In the genomic region with DNA sequence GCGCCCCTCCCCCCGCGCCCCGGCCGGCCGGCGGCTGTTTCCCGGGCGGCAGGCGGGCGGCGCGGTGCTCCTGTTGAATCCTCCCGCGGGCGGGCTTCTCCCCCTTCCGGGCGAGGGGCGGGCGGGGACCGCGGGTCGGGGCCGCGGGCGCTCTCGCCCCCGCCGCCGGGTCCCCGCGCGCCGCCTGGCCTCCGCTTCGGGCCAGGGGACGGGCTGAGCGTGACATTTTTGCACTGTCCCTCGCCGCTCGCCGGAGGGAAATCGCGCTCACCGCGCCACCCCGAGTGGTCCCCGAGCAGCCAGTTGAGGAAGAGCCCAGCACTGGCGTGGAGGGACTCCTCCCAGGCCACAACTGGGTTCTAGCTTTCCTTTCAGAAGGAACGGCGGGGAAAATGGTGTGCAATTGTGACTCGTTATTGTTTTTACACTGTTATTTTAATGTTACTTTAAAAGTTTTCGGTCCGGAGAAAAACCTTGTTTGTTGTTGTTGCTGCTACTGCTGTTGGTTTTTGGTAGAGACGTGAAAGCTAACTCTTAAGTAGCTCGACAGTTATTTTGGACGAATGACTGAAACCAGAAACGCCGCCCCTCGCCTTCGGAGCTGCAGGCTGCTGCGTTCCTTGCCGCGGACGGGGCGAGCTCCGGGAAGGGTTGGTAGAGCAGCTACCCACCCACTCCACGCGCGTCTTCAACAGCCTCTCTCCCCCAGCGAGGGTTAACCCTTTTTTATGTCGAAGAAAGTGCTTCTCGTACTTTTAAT, we compare ENCODE assay signal across 8 cellular contexts. TPM values are rescaled to one million over a fixed set of nuclear protein-coding genes. Genes with fewer than 3 reads are reported as not detected.
A peak's percentile ranks its signal among the peaks of the same experiment; 100 is the strongest.
DNase-seq lines count a peak whose midpoint lies in the region; ATAC-seq and TF ChIP-seq lines count a peak whose summit lies in the region.

No MANE protein-coding gene starts in this region.

- H3K4me1 ChIP-seq in KMS-11 (ENCODE audit: low read depth, poor library complexity, severe bottlenecking), result peaks cover 21% of the 10 kb centered on the region
- H3K4me1 ChIP-seq in hepatocyte (ENCODE audit: insufficient read depth), result peaks cover 11% of the 10 kb centered on the region

- under 1% methylated on average over 35 of the region's 73 CpGs for WGBS in hepatocyte (ENCODE audit: low lambda C conversion rate, missing lambda C conversion rate)

- H3K4me3 ChIP-seq in KMS-11 (IDR thresholded peaks at IDR 0.05; ENCODE audit: insufficient read depth, low read depth, low read length), result no peak overlapping the region
- H3K4me3 ChIP-seq in hepatocyte, result peak overlapping the region; percentile 59

- DNase-seq in ELR (ENCODE audit: low read depth) (peak; percentile 69), T-helper 22 cell (ENCODE audit: low read depth) (peak; percentile 33), anterior cingulate cortex (lab: John Stamatoyannopoulos, UW) (peak in 56 of 58 donors; percentile 2 to 79 (median 51)), hepatocyte (ENCODE audit: low spot score) (peak; percentile 90), retina (peak; percentile 82), cerebellar nuclear complex (lab: John Stamatoyannopoulos, UW) (no peak)

- H3K79me2 ChIP-seq in KMS-11 (ENCODE audit: insufficient read depth, low read depth) (peaks cover 50% of the 10 kb centered on the region), hepatocyte (peaks cover 47% of the 10 kb centered on the region)

- no peaks in the 10 kb centered on the region for H3K9me2 ChIP-seq in hepatocyte (replicated peaks; ENCODE audit: insufficient read depth)

- H3K27me3 ChIP-seq in KMS-11 (ENCODE audit: insufficient read depth, low read depth), result no peaks in the 10 kb centered on the region
- H3K27me3 ChIP-seq in hepatocyte, result no peaks in the 10 kb centered on the region

- peak; percentile 37 for ATAC-seq in GM21576 (IDR thresholded peaks at IDR 0.05; ENCODE audit: unreplicated experiment)

- H2AFZ ChIP-seq in KMS-11 (ENCODE audit: low read depth), result no peak overlapping the region; the same call in 1 of the 2 replicates
- peak overlapping the region; percentile 64 for H2AFZ ChIP-seq in hepatocyte

- peak overlapping the region; percentile 79 for H3K27ac ChIP-seq in KMS-11
- H3K27ac ChIP-seq in hepatocyte, result peak overlapping the region; percentile 96

- H4K20me1 ChIP-seq in KMS-11 (ENCODE audit: insufficient read depth) (peaks cover 23% of the 10 kb centered on the region), hepatocyte (ENCODE audit: insufficient read depth, poor library complexity, severe bottlenecking) (peaks cover 39% of the 10 kb centered on the region)

- H3K36me3 ChIP-seq in KMS-11 (ENCODE audit: insufficient read depth), result no peaks in the 10 kb centered on the region
- no peaks in the 10 kb centered on the region for H3K36me3 ChIP-seq in hepatocyte (replicated peaks; ENCODE audit: insufficient read depth, low read depth)

- no peaks in the 10 kb centered on the region for H3K9me3 ChIP-seq in hepatocyte (ENCODE audit: low read depth)

- peak overlapping the region; percentile 68; the same call in 1 of the 2 replicates for H3K9ac ChIP-seq in KMS-11

- H3K4me2 ChIP-seq in KMS-11 (peak overlapping the region; percentile 84), hepatocyte (peak overlapping the region; percentile 81)

- no peak for TF ChIP-seq CTCF in KMS-11 (conservative IDR thresholded peaks at IDR 0.05; ENCODE audit: low read depth, low read length)
- TF ChIP-seq CTCF in hepatocyte (IDR thresholded peaks at IDR 0.05; ENCODE audit: poor library complexity), result no peak

RNA-seq across cellular contexts. Expression of gene PDS5B, which starts 0.9 kb away (rescaled TPM):
- 34.0 and 36.2 TPM in 2 replicates for total RNA-seq in hepatocyte
- polyA plus RNA-seq in hepatocyte, result 12.8 and 16.6 TPM in 2 replicates

RNA-seq across cellular contexts. Expression of gene N4BP2L2, which starts 48.6 kb away (rescaled TPM):
- 106 and 138 TPM in 2 replicates for total RNA-seq in hepatocyte
- polyA plus RNA-seq in hepatocyte, result 102 and 131 TPM in 2 replicates

Comparison
In these comparisons a context has a peak if more than half of its experiments do, and no peak if none do; other contexts are left out.
1. DNase-seq: peak in ELR (single experiment), T-helper 22 cell (single experiment), anterior cingulate cortex (56 of 58), hepatocyte (single experiment) and retina (single experiment); none in cerebellar nuclear complex (0 of 2).